1 cellular context compared by ENCODE assay signal in genomic region chr16:19874026-19874425, GRCh38.
TF ChIP-seq lines count a peak whose summit lies in the region.

No MANE protein-coding gene starts in this region.

TF ChIP-seq in H1, 55 proteins besides CTCF, POLR2A, EP300 and RAD21:
- TF ChIP-seq HDAC6 (IDR thresholded peaks at IDR 0.05; ENCODE audit: low read depth, low read length) (no peak), SP4 (IDR thresholded peaks at IDR 0.05; ENCODE audit: low read length) (no peak), MAFK (IDR thresholded peaks at IDR 0.05; ENCODE audit: low read depth, low read length) (no peak), CREB1 (IDR thresholded peaks at IDR 0.05) (no peak)
